In genomic region chr2:205683991-205684390, GRCh38 we compare ENCODE assay signal across 10 cellular contexts. TPM values are rescaled to one million over a fixed set of nuclear protein-coding genes. Genes with fewer than 3 reads are reported as not detected.
DNase-seq lines count a peak whose midpoint lies in the region; ATAC-seq and TF ChIP-seq lines count a peak whose summit lies in the region.
"Had no signal": no experiment of that assay in that cellular context is flagged by ENCODE, and none has a peak within 500 bp of the region (broad histone marks: within the 10 kb centered on the region; RNA-seq: fewer than 3 reads in every experiment).

No MANE protein-coding gene starts in this region.

- peak overlapping the region; percentile 82 to 88 for H3K27ac ChIP-seq in breast epithelium
- peak overlapping the region; percentile 80 for H3K27ac ChIP-seq in lower lobe of right lung
- peak overlapping the region; percentile 5 for H3K27ac ChIP-seq in suprapubic skin

- intact Hi-C loops in breast epithelium (cut with DNase I; ENCODE audit: low total_unique reads) (no loop called here), lower lobe of right lung (cut with DNase I) (no loop called here)

- H3K27ac Mint-ChIP-seq in T-helper 2 cell treated with Interferon-gamma antibody and Interleukin-4, amounts not matched to agents 5 μg/mL and 100 μg/mL, for 36 hours, result peak overlapping the region; percentile 49

- H3K9me3 Mint-ChIP-seq in T-helper 2 cell treated with Interferon-gamma antibody and Interleukin-4, amounts not matched to agents 5 μg/mL and 100 μg/mL, for 36 hours, result no peaks in the 10 kb centered on the region

- peaks cover 44% of the 10 kb centered on the region for H3K4me1 Mint-ChIP-seq in T-helper 2 cell treated with Interferon-gamma antibody and Interleukin-4, amounts not matched to agents 5 μg/mL and 100 μg/mL, for 36 hours (ENCODE audit: low read depth)

- TF ChIP-seq EP300 in suprapubic skin (IDR thresholded peaks at IDR 0.05), result no peak

- H3K36me3 Mint-ChIP-seq in T-helper 2 cell treated with Interferon-gamma antibody and Interleukin-4, amounts not matched to agents 5 μg/mL and 100 μg/mL, for 36 hours (ENCODE audit: low read depth), result peaks cover 16% of the 10 kb centered on the region

- WGBS in suprapubic skin, result 75% methylated on average over 7 of the region's 7 CpGs

- no peak for DNase-seq in T-helper 2 cell treated with Interferon-gamma antibody and Interleukin-4, amounts not matched to agents 5 μg/mL and 100 μg/mL, for 36 hours (ENCODE audit: low spot score)
- DNase-seq in T-helper 2 cell, result no peak
- DNase-seq in breast epithelium (ENCODE audit: low spot score in 2 of 2), result no peak
- no peak for DNase-seq in lower lobe of right lung
- no peak for DNase-seq in suprapubic skin (ENCODE audit: low spot score in 2 of 2)
- DNase-seq in activated gamma-delta T cell treated with Interleukin-2 at 50 U/mL for 16 hours, result no peak
- DNase-seq in AG08395 (ENCODE audit: low spot score), result no peak
- DNase-seq: activated CD8-positive, alpha-beta memory T cell treated with anti-CD3 and anti-CD28 coated beads for 24 hours; NCI-H2081 had no signal

- H3K27me3 Mint-ChIP-seq in T-helper 2 cell treated with Interferon-gamma antibody and Interleukin-4, amounts not matched to agents 5 μg/mL and 100 μg/mL, for 36 hours (ENCODE audit: low read depth), result peaks cover 70% of the 10 kb centered on the region

- no peak for TF ChIP-seq CTCF in breast epithelium (IDR thresholded peaks at IDR 0.05)
- no peak for TF ChIP-seq CTCF in lower lobe of right lung (IDR thresholded peaks at IDR 0.05)
- no peak for TF ChIP-seq CTCF in suprapubic skin (IDR thresholded peaks at IDR 0.05)

- H3K4me3 ChIP-seq in breast epithelium, result peak overlapping the region; percentile 54 to 87 (median 63)
- peak overlapping the region; percentile 79 for H3K4me3 ChIP-seq in lower lobe of right lung
- H3K4me3 ChIP-seq in suprapubic skin, result peak overlapping the region; percentile 57

- H3K4me1 ChIP-seq in breast epithelium (no peaks in the 10 kb centered on the region), lower lobe of right lung (peaks cover 52% of the 10 kb centered on the region), suprapubic skin (peaks cover 52% of the 10 kb centered on the region)

- H3K4me3 Mint-ChIP-seq in T-helper 2 cell treated with Interferon-gamma antibody and Interleukin-4, amounts not matched to agents 5 μg/mL and 100 μg/mL, for 36 hours, result peak overlapping the region; percentile 86

- no peaks in the 10 kb centered on the region for H3K9me3 ChIP-seq in breast epithelium
- no peaks in the 10 kb centered on the region for H3K9me3 ChIP-seq in lower lobe of right lung
- H3K9me3 ChIP-seq in suprapubic skin, result no peaks in the 10 kb centered on the region

- H3K27me3 ChIP-seq in breast epithelium (peaks cover 0 to 26% of the 10 kb centered on the region in 2 donors), lower lobe of right lung (ENCODE audit: low read depth) (peaks cover 11% of the 10 kb centered on the region), suprapubic skin (peaks cover 14% of the 10 kb centered on the region)

- H3K36me3 ChIP-seq in breast epithelium, result no peaks in the 10 kb centered on the region
- H3K36me3 ChIP-seq in lower lobe of right lung, result no peaks in the 10 kb centered on the region
- H3K36me3 ChIP-seq in suprapubic skin, result no peaks in the 10 kb centered on the region

- TF ChIP-seq POLR2A in breast epithelium (IDR thresholded peaks at IDR 0.05) (no peak), suprapubic skin (IDR thresholded peaks at IDR 0.05) (no peak)

- peak; percentile 11 to 40 for ATAC-seq in lower lobe of right lung
- no peak for ATAC-seq in HG03521 (IDR thresholded peaks at IDR 0.05; ENCODE audit: unreplicated experiment)

RNA-seq across cellular contexts. Expression of gene NRP2, which starts 1.7 kb away (rescaled TPM):
- 10 to 100 TPM; 18.4 to 32.0 (median 23.9) TPM for total RNA-seq in breast epithelium
- 67.5 TPM for total RNA-seq in lower lobe of right lung
- total RNA-seq in suprapubic skin, result 1 to 10 TPM; 3.4 to 8.9 (median 6.6) TPM

Comparison
In these comparisons a context has a peak if more than half of its experiments do, and no peak if none do; other contexts are left out.
1. H3K27ac ChIP-seq: peak in every context shown above with its lines; median percentile 85 in breast epithelium; 80 in lower lobe of right lung; 5 in suprapubic skin.